1 cellular context compared by ENCODE assay signal in the genomic region with DNA sequence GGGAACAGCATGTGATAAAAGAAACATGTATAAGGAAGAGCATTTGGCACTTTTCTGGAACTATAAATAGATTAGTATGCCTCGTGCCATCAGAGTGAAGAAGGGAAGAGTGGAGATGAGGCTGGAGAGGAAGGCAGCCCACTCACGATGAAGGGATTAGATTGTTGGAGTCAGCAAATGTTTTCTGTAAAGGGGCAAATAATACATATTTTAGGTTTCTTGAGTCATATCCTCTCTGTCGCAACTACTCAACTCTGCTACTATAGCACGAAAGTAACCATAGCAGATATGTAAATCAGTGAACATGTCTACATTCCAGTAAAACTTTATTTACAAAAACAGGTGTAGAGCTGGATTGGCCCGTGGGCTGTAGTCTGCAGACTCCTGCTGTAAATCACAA.
TF ChIP-seq lines count a peak whose summit lies in the region.

No MANE protein-coding gene starts in this region.

TF ChIP-seq in IMR-90, 13 proteins besides CTCF, POLR2A, EP300 and RAD21 (continued from another document):
- TF ChIP-seq MXI1 (IDR thresholded peaks at IDR 0.05; ENCODE audit: borderline replicate concordance, low read depth, low read length) (no peak), MAFK (IDR thresholded peaks at IDR 0.05; ENCODE audit: low read depth, low read length) (peak; percentile 82), RFX5 (IDR thresholded peaks at IDR 0.05; ENCODE audit: low read depth, low read length) (no peak), BHLHE40 (IDR thresholded peaks at IDR 0.05; ENCODE audit: low read depth, low read length) (peak; percentile 34; the same call in 1 of the 2 replicates), NFE2L2 (IDR thresholded peaks at IDR 0.05; ENCODE audit: low read depth, low read length) (no peak)
TF ChIP-seq in IMR-90: peak in this region for 3.
